In the genomic region with DNA sequence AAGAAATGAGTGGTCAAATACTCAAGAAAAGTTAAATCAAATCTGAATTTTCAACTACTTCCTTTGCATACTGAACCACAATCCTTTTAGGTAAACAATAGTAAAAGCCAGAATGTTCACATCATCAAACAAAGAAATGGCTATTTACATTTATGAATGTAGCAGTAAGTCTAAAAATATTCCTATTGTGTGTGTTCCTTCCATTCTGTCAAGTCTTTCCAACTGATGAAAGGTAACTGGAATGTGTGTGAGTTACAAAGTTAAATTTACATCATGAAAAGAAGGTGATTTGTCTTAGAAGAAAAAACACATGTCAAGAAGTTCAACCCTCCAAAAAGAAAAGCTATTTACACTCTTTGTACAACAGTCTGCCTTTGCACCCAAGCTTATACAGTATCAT, we compare ENCODE assay signal across 25 cellular contexts.
"Had no signal": no experiment of that assay in that cellular context is flagged by ENCODE, and none has a peak within 500 bp of the region (broad histone marks: within the 10 kb centered on the region; RNA-seq: fewer than 3 reads in every experiment).

No MANE protein-coding gene starts in this region.

- DNase-seq: dorsolateral prefrontal cortex; effector CD8-positive, alpha-beta T cell; foreskin fibroblast; glutamatergic neuron; kidney; left cardiac atrium; left ventricle myocardium superior; mesenchymal stem cell; midbrain; occipital lobe; pancreas; right lobe of liver; stimulated activated CD4-positive, alpha-beta T cell treated with anti-CD3 and anti-CD28 coated beads, Interleukin-1b, Interleukin-23, amount 100 ng/mL, for 48 hours; stimulated activated CD4-positive, alpha-beta T cell treated with anti-CD3 and anti-CD28 coated beads, Interleukin-4, amount 100 ng/mL, for 4 hours; stimulated activated naive B cell treated with anti-CD40 and anti-IgM and Interleukin-4, amounts not matched to agents 10 μg/mL and 1 μg/mL and 100 μg/mL, for 72 hours; stimulated activated naive CD8-positive, alpha-beta T cell treated with anti-CD3 and anti-CD28 coated beads, Interleukin-15, amount 100 ng/mL, for 72 hours; testis; upper lobe of right lung had no signal

- H3K4me3 ChIP-seq: coronary artery, dorsolateral prefrontal cortex, gastroesophageal sphincter, lung, pancreas, right lobe of liver, testis, tibial nerve, upper lobe of right lung, vagina had no signal

- H3K4me1 ChIP-seq: pancreas, right lobe of liver, testis, upper lobe of right lung, vagina had no signal

- ATAC-seq: esophagus mucosa; gastroesophageal sphincter; left cardiac atrium; left ventricle myocardium superior; natural killer cell treated with Interleukin-12 subunit alpha and Interleukin-12 subunit beta and Interleukin-15 and Interleukin-18, amount 100 ng/mL, for 72 hours; pancreas; right lobe of liver; stimulated activated naive B cell treated with anti-CD40 and anti-IgM and Interleukin-4, amounts not matched to agents 10 μg/mL and 1 μg/mL and 100 μg/mL, for 72 hours; stimulated activated naive CD8-positive, alpha-beta T cell treated with anti-CD3 and anti-CD28 coated beads, Interleukin-15, amount 100 ng/mL, for 72 hours; upper lobe of right lung had no signal

- H3K36me3 ChIP-seq: pancreas had no signal

- H3K27ac ChIP-seq: coronary artery, dorsolateral prefrontal cortex, gastroesophageal sphincter, pancreas, right lobe of liver, testis, upper lobe of right lung, vagina had no signal

- H3K27me3 ChIP-seq: dorsolateral prefrontal cortex, gastroesophageal sphincter, pancreas, right lobe of liver, testis, tibial nerve, upper lobe of right lung, vagina had no signal

- H3K9me3 ChIP-seq: gastroesophageal sphincter, pancreas, right lobe of liver, testis, tibial nerve, upper lobe of right lung, vagina had no signal
